Comparison of ENCODE assay signal across 14 cellular contexts in the genomic region with DNA sequence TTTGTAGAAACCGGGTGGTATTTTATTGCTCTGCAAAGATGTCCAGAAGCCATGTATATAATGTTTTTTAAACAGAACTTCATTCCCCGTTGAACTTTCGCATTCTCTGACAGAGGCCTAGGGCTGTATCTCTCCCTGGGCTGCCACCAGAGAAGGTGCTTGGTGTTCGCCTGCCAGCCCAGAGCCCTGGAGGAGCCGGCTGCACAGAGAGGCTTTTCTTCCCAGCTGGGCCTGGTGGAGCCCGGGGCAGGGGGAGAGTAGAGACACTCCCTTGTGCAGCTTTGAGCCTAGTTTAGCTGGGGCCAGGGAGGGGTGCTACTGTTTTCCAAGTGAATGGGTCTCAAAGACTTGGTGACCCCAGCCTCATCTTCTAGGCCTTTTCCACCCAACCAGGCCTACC. TPM values are rescaled to one million over a fixed set of nuclear protein-coding genes. Genes with fewer than 3 reads are reported as not detected.
DNase-seq lines count a peak whose midpoint lies in the region; ATAC-seq, FAIRE-seq and TF ChIP-seq lines count a peak whose summit lies in the region.
"Had no signal": no experiment of that assay in that cellular context is flagged by ENCODE, and none has a peak within 500 bp of the region (broad histone marks: within the 10 kb centered on the region; RNA-seq: fewer than 3 reads in every experiment).

No MANE protein-coding gene starts in this region.

- H3K4me3 Mint-ChIP-seq in activated CD4-positive, alpha-beta T cell treated with anti-CD3 and anti-CD28 coated beads, Interleukin-2, amount 10 ng/mL, durations not matched to agents 7 days and 5 days: no peak overlapping the region
- H3K4me3 Mint-ChIP-seq: activated CD4-positive, alpha-beta T cell treated with anti-CD3 and anti-CD28 coated beads for 36 hours; activated T-cell treated with anti-CD3 and anti-CD28 coated beads, Interleukin-2, amount 50 U/mL, for 4 hours had no signal

- H3K36me3 Mint-ChIP-seq in activated CD4-positive, alpha-beta T cell treated with anti-CD3 and anti-CD28 coated beads, Interleukin-2, amount 10 ng/mL, durations not matched to agents 7 days and 5 days (ENCODE audit: low read depth): peaks cover 2% of the 10 kb centered on the region

- peak overlapping the region; percentile 91 for H4K91ac ChIP-seq in mesenchymal stem cell (ENCODE audit: low read length)

- H3K79me1 ChIP-seq in mesenchymal stem cell (replicated peaks; ENCODE audit: low read length, poor library complexity, severe bottlenecking): peaks cover 8% of the 10 kb centered on the region

- no peak overlapping the region for H3K4me2 ChIP-seq in mesenchymal stem cell (ENCODE audit: low read length, poor library complexity, severe bottlenecking)

- intact Hi-C loops in spleen (cut with DNase I; ENCODE audit: low total_unique reads): no loop called here

- 94% methylated on average over 5 of the region's 6 CpGs for WGBS in mesenchymal stem cell
- 90 to 92% (median 91%) methylated on average over 6 of the region's 6 CpGs for WGBS in spleen, 5 donors

- peak overlapping the region; percentile 90 for H2BK120ac ChIP-seq in mesenchymal stem cell (ENCODE audit: low read depth, low read length)

- no peak overlapping the region for H3K23ac ChIP-seq in mesenchymal stem cell (ENCODE audit: low read length in 2 of 2)

- POLR2A ChIA-PET in activated CD4-positive, alpha-beta T cell treated with anti-CD3 and anti-CD28 coated beads, Interleukin-2, amount 10 ng/mL, durations not matched to agents 7 days and 5 days (lab: Charles Lee): no interaction called here

- FAIRE-seq in D721Med (lab: Jason Lieb, UNC): no peak
- FAIRE-seq: A204.1, small intestine had no signal

- peak overlapping the region; percentile 88 to 93 for H3K18ac ChIP-seq in mesenchymal stem cell (ENCODE audit: low read depth in 1 of 2, low read length in 2 of 2)

- peak overlapping the region; percentile 82 for H2AK5ac ChIP-seq in mesenchymal stem cell (ENCODE audit: low read length, severe bottlenecking)

- peak overlapping the region; percentile 98 to 99 for H2BK12ac ChIP-seq in mesenchymal stem cell (ENCODE audit: low read length in 2 of 2)

- no peak for DNase-seq in activated CD4-positive, alpha-beta T cell treated with anti-CD3 and anti-CD28 coated beads, Interleukin-2, amount 10 ng/mL, durations not matched to agents 7 days and 5 days
- no peak for DNase-seq in activated CD4-positive, alpha-beta T cell treated with anti-CD3 and anti-CD28 coated beads for 1 hour
- DNase-seq in mesenchymal stem cell: no peak
- peak; percentile 44 for DNase-seq in spleen
- DNase-seq in D721Med (ENCODE audit: insufficient read length, low spot score): no peak
- no peak for DNase-seq in NCI-H2107 (lab: John Stamatoyannopoulos, UW)
- DNase-seq: activated CD4-positive, alpha-beta T cell treated with anti-CD3 and anti-CD28 coated beads for 36 hours; activated T-cell treated with anti-CD3 and anti-CD28 coated beads, Interleukin-2, amount 50 U/mL, for 4 hours; Calu3; NCI-H1105; small intestine had no signal

- H3K27ac Mint-ChIP-seq in activated CD4-positive, alpha-beta T cell treated with anti-CD3 and anti-CD28 coated beads, Interleukin-2, amount 10 ng/mL, durations not matched to agents 7 days and 5 days: peak overlapping the region; percentile 39

- CTCF ChIA-PET in activated CD4-positive, alpha-beta T cell treated with anti-CD3 and anti-CD28 coated beads, Interleukin-2, amount 10 ng/mL, durations not matched to agents 7 days and 5 days (lab: Charles Lee): interaction anchor here (0.5 to 1.4 kb wide), 2 partner anchors 16 to 649 kb away, joined by 3 read pairs; no protein-coding TSS in a partner anchor

- ATAC-seq in GM21786 (IDR thresholded peaks at IDR 0.05; ENCODE audit: unreplicated experiment): no peak
- ATAC-seq: activated CD4-positive, alpha-beta T cell treated with anti-CD3 and anti-CD28 coated beads for 36 hours; activated T-cell treated with anti-CD3 and anti-CD28 coated beads, Interleukin-2, amount 50 U/mL, for 4 hours had no signal

- H3K9me3 Mint-ChIP-seq in activated CD4-positive, alpha-beta T cell treated with anti-CD3 and anti-CD28 coated beads, Interleukin-2, amount 10 ng/mL, durations not matched to agents 7 days and 5 days: no peaks in the 10 kb centered on the region
- H3K9me3 Mint-ChIP-seq: activated T-cell treated with anti-CD3 and anti-CD28 coated beads, Interleukin-2, amount 50 U/mL, for 4 hours had no signal

- H4K8ac ChIP-seq in mesenchymal stem cell (ENCODE audit: low read length): peak overlapping the region; percentile 58

- H3K4me1 Mint-ChIP-seq in activated CD4-positive, alpha-beta T cell treated with anti-CD3 and anti-CD28 coated beads, Interleukin-2, amount 10 ng/mL, durations not matched to agents 7 days and 5 days: peaks cover 47% of the 10 kb centered on the region

- H2BK5ac ChIP-seq in mesenchymal stem cell (ENCODE audit: low read depth, low read length, poor library complexity, severe bottlenecking): peak overlapping the region; percentile 63

- H3K4me1 ChIP-seq in mesenchymal stem cell (ENCODE audit: control insufficient read depth, insufficient read depth, low read depth, low read length): peaks cover 81% of the 10 kb centered on the region
- H3K4me1 ChIP-seq in spleen: peaks cover 43 to 100% (median 73%) of the 10 kb centered on the region in 6 donors

- H2BK15ac ChIP-seq in mesenchymal stem cell (ENCODE audit: low read depth, poor library complexity, severe bottlenecking): peak overlapping the region; percentile 99

- no peaks in the 10 kb centered on the region for H3K27me3 Mint-ChIP-seq in activated CD4-positive, alpha-beta T cell treated with anti-CD3 and anti-CD28 coated beads, Interleukin-2, amount 10 ng/mL, durations not matched to agents 7 days and 5 days
- H3K27me3 Mint-ChIP-seq: activated CD4-positive, alpha-beta T cell treated with anti-CD3 and anti-CD28 coated beads for 36 hours had no signal

- H3K14ac ChIP-seq in mesenchymal stem cell (ENCODE audit: low read length in 2 of 2): peak overlapping the region in 1 of 2 experiments; percentile 19

- peak overlapping the region; percentile 65 for H3K27ac ChIP-seq in angular gyrus (ENCODE audit: low read depth, low read length)
- H3K27ac ChIP-seq in mesenchymal stem cell (ENCODE audit: low read length, poor library complexity, severe bottlenecking): peak overlapping the region; percentile 99
- H3K27ac ChIP-seq in spleen: peak overlapping the region in 5 of 8 donors; percentile 18 to 88 (median 86)

- H3K36me3 ChIP-seq in mesenchymal stem cell (ENCODE audit: control insufficient read depth in 1 of 2, insufficient read depth in 2 of 2, low read depth in 1 of 2, low read length in 2 of 2) (peaks cover 10 to 14% of the 10 kb centered on the region in 2 experiments), spleen (peaks cover 0 to 53% (median 8%) of the 10 kb centered on the region in 6 donors)

- H3K4ac ChIP-seq in mesenchymal stem cell (ENCODE audit: low read depth in 1 of 2, low read length in 2 of 2): peak overlapping the region; percentile 96 to 98

- H3K4me3 ChIP-seq in mesenchymal stem cell (ENCODE audit: insufficient read depth in 1 of 2, low read depth in 1 of 2, low read length in 2 of 2) (no peak overlapping the region), spleen (no peak overlapping the region)

- no peak for TF ChIP-seq CTCF in spleen (IDR thresholded peaks at IDR 0.05 in 8 of 11, conservative IDR thresholded peaks at IDR 0.05 in 3 of 11)
- TF ChIP-seq CTCF in D721Med (IDR thresholded peaks at IDR 0.05; ENCODE audit: insufficient read depth, missing control alignments): no peak

- peak overlapping the region; percentile 57 for H3K9ac ChIP-seq in mesenchymal stem cell (ENCODE audit: low read length)

- TF ChIP-seq POLR2A in spleen (IDR thresholded peaks at IDR 0.05): no peak

- no peak overlapping the region for H2AFZ ChIP-seq in mesenchymal stem cell (ENCODE audit: low read depth, low read length)

- H3K27me3 ChIP-seq in mesenchymal stem cell (ENCODE audit: control insufficient read depth in 1 of 2, insufficient read depth in 1 of 2, low read length in 2 of 2) (no peaks in the 10 kb centered on the region), spleen (replicated peaks in 1 of 7) (no peaks in the 10 kb centered on the region)

- H3K9me3 ChIP-seq in mesenchymal stem cell (ENCODE audit: control insufficient read depth, low read length) (no peaks in the 10 kb centered on the region), spleen (no peaks in the 10 kb centered on the region)

RNA-seq across cellular contexts. Expression of a gene that starts 13.6 kb away (rescaled TPM):
- 10 to 100 TPM; 40.2 to 42.7 TPM for total RNA-seq in activated CD4-positive, alpha-beta T cell treated with anti-CD3 and anti-CD28 coated beads, Interleukin-2, amount 10 ng/mL, durations not matched to agents 7 days and 5 days
- polyA plus RNA-seq in mesenchymal stem cell (2013, experiment 1 of 2): 113 TPM
- 115 TPM for polyA plus RNA-seq in mesenchymal stem cell (2013, experiment 2 of 2)
- 100 to 1,000 TPM in 2 of 7 donors, 10 to 100 TPM in 5; 86.3 to 116 (median 94.9) TPM for total RNA-seq in spleen
- 10 to 100 TPM; 23.5 to 37.6 (median 27.0) TPM for polyA plus RNA-seq in spleen
